18 cellular contexts compared by ENCODE assay signal in the genomic region with DNA sequence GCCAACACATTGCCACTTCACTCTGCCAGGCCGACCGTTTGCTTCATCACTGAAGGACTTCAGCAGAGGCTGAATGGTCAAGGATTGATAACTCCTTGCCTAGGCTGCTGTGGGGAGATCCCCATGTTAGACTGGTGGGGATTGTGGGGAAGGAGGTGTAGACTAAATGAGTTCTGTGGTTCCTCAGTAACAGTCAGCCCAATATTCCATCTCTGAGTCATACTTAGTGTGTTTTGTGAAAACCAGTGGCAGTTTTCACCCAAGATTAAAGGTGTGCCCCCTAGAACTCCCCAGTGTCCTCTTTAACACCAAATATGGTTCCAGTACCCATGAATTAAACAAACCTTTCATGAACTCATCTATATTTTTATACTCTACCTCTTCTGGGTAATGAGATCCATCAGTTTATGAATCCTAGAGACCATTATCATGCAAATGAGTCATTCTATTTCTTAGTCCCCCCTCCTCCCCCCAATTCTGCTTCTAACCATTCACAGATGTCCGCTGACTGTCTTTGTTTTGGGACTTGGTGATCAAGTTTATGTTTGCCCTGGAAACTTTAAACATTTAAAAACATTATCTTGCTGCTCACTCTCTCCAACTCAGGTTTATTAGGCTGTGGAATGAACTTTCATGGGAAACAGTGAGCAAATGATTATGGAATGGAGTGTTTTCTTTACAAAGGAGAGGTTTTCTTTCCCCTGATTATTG.
DNase-seq lines count a peak whose midpoint lies in the region; ATAC-seq and TF ChIP-seq lines count a peak whose summit lies in the region.
"Had no signal": no experiment of that assay in that cellular context is flagged by ENCODE, and none has a peak within 500 bp of the region (broad histone marks: within the 10 kb centered on the region; RNA-seq: fewer than 3 reads in every experiment).

No MANE protein-coding gene starts in this region.

- H3K18ac ChIP-seq in mesenchymal stem cell (ENCODE audit: low read depth in 1 of 2, low read length in 2 of 2) = no peak overlapping the region

- no peak for TF ChIP-seq POLR2A in testis (IDR thresholded peaks at IDR 0.05)

- H3K4me1 ChIP-seq in mesenchymal stem cell (ENCODE audit: control insufficient read depth, insufficient read depth, low read depth, low read length) (no peaks in the 10 kb centered on the region), ascending aorta (no peaks in the 10 kb centered on the region), testis (no peaks in the 10 kb centered on the region)

- H3K4me3 ChIP-seq in AG10803 (ENCODE audit: low read length) (no peak overlapping the region), mesenchymal stem cell (ENCODE audit: insufficient read depth in 1 of 2, low read depth in 1 of 2, low read length in 2 of 2) (no peak overlapping the region), ascending aorta (no peak overlapping the region), testis (no peak overlapping the region)
- H3K4me3 ChIP-seq: GM23338 had no signal

- WGBS in mesenchymal stem cell = 63% methylated on average over 3 of the region's 3 CpGs
- WGBS in testis, 2 donors = 64 to 87% methylated on average over 3 of the region's 3 CpGs

- H3K36me3 ChIP-seq in mesenchymal stem cell (ENCODE audit: control insufficient read depth in 1 of 2, insufficient read depth in 2 of 2, low read depth in 1 of 2, low read length in 2 of 2) (no peaks in the 10 kb centered on the region), ascending aorta (no peaks in the 10 kb centered on the region), testis (ENCODE audit: low read depth, missing control alignments) (no peaks in the 10 kb centered on the region)

- DNase-seq in AG10803 (ENCODE audit: low read depth) = peak; percentile 94
- peak; percentile 11 for DNase-seq in SW480 (ENCODE audit: low spot score)
- DNase-seq in mesenchymal stem cell = peak; percentile 53
- DNase-seq in ascending aorta (ENCODE audit: low spot score in 2 of 2) = no peak
- DNase-seq in testis = no peak
- no peak for DNase-seq in NCI-H2107 (lab: John Stamatoyannopoulos, UW)
- DNase-seq in NCI-H2029 (lab: John Stamatoyannopoulos, UW) = no peak
- DNase-seq: activated gamma-delta T cell treated with Interleukin-2 at 50 U/mL for 16 hours; C1 segment of cervical spinal cord; DMS79; effector CD4-positive, alpha-beta T cell; Kasumi-1; NCI-H1417 treated with DMSO at 0.1 percent for 48 hours; NCI-H446; PC-3 had no signal

- peak overlapping the region; percentile 71 for H3K9ac ChIP-seq in mesenchymal stem cell (ENCODE audit: low read length)

- no peak overlapping the region for H3K4ac ChIP-seq in mesenchymal stem cell (ENCODE audit: low read depth in 1 of 2, low read length in 2 of 2)

- H2BK5ac ChIP-seq in mesenchymal stem cell (ENCODE audit: low read depth, low read length, poor library complexity, severe bottlenecking) = no peak overlapping the region

- H2AK5ac ChIP-seq in mesenchymal stem cell (ENCODE audit: low read length, severe bottlenecking) = no peak overlapping the region

- peaks cover 0 to 4% of the 10 kb centered on the region in 2 experiments for H3K27me3 ChIP-seq in mesenchymal stem cell (ENCODE audit: control insufficient read depth in 1 of 2, insufficient read depth in 1 of 2, low read length in 2 of 2)
- no peaks in the 10 kb centered on the region for H3K27me3 ChIP-seq in ascending aorta
- H3K27me3 ChIP-seq in testis = no peaks in the 10 kb centered on the region

- no peak overlapping the region for H4K91ac ChIP-seq in mesenchymal stem cell (ENCODE audit: low read length)

- no peak overlapping the region for H3K23ac ChIP-seq in mesenchymal stem cell (ENCODE audit: low read length in 2 of 2)

- no peak overlapping the region for H4K8ac ChIP-seq in mesenchymal stem cell (ENCODE audit: low read length)

- no peak overlapping the region for H3K14ac ChIP-seq in mesenchymal stem cell (ENCODE audit: low read length in 2 of 2)

- H2BK12ac ChIP-seq in mesenchymal stem cell (ENCODE audit: low read length in 2 of 2) = peak overlapping the region in 1 of 2 experiments; percentile 84

- H2BK120ac ChIP-seq in mesenchymal stem cell (ENCODE audit: low read depth, low read length) = no peak overlapping the region

- TF ChIP-seq CTCF in AG10803 (conservative IDR thresholded peaks at IDR 0.05; ENCODE audit: low read length) (no peak), ascending aorta (IDR thresholded peaks at IDR 0.05) (no peak), testis (IDR thresholded peaks at IDR 0.05) (no peak)

- no peaks in the 10 kb centered on the region for H3K79me1 ChIP-seq in mesenchymal stem cell (replicated peaks; ENCODE audit: low read length, poor library complexity, severe bottlenecking)

- intact Hi-C loops in ascending aorta (cut with DNase I) = no loop called here
- intact Hi-C loops in testis (cut with DNase I; ENCODE audit: low total_unique reads) = no loop called here

- H2AFZ ChIP-seq in mesenchymal stem cell (ENCODE audit: low read depth, low read length) = no peak overlapping the region
- H2AFZ ChIP-seq: GM23338 had no signal

- no peak overlapping the region for H3K4me2 ChIP-seq in mesenchymal stem cell (ENCODE audit: low read length, poor library complexity, severe bottlenecking)
- H3K4me2 ChIP-seq: GM23338 had no signal

- H3K9me3 ChIP-seq in mesenchymal stem cell (ENCODE audit: control insufficient read depth, low read length) (no peaks in the 10 kb centered on the region), ascending aorta (no peaks in the 10 kb centered on the region), testis (no peaks in the 10 kb centered on the region)

- H2BK15ac ChIP-seq in mesenchymal stem cell (ENCODE audit: low read depth, poor library complexity, severe bottlenecking) = no peak overlapping the region

- H3K27ac ChIP-seq in mesenchymal stem cell (ENCODE audit: low read length, poor library complexity, severe bottlenecking) (no peak overlapping the region), ascending aorta (no peak overlapping the region), testis (no peak overlapping the region)
- H3K27ac ChIP-seq: VCaP had no signal

- peak; percentile 64 for ATAC-seq in GM18511 (IDR thresholded peaks at IDR 0.05; ENCODE audit: unreplicated experiment)
- ATAC-seq: GM23338, PC-3 had no signal

Comparison
In these comparisons a context has a peak if more than half of its experiments do, and no peak if none do; other contexts are left out.
1. DNase-seq: peak in AG10803 (single experiment), SW480 (single experiment) and mesenchymal stem cell (single experiment); none in ascending aorta (0 of 2), testis (single experiment), NCI-H2107 (single experiment) and NCI-H2029 (single experiment).